In genomic region chrX:11589573-11590110, GRCh38 we compare ENCODE assay signal across 19 cellular contexts.
DNase-seq lines count a peak whose midpoint lies in the region; ATAC-seq and TF ChIP-seq lines count a peak whose summit lies in the region.
"Had no signal": no experiment of that assay in that cellular context is flagged by ENCODE, and none has a peak within 500 bp of the region (broad histone marks: within the 10 kb centered on the region; RNA-seq: fewer than 3 reads in every experiment).

No MANE protein-coding gene starts in this region.

- DNase-seq in cardiac muscle cell (ENCODE audit: low read depth in 1 of 2, low spot score in 1 of 2) = peak; percentile 5 to 62
- no peak for DNase-seq in left cardiac atrium
- DNase-seq in fibroblast of mammary gland (ENCODE audit: low read depth) = peak; percentile 42
- DNase-seq in mesothelial cell of epicardium (ENCODE audit: low spot score in 2 of 2, unreplicated experiment in 2 of 2) = no peak
- DNase-seq in AG08396 (ENCODE audit: low spot score) = no peak
- no peak for DNase-seq in mucosa of descending colon
- DNase-seq in MM.1S = no peak
- DNase-seq: Caco-2; DMS153; H9; MV-4-11; NCI-H1417 treated with DMSO at 0.1 percent for 48 hours; NCI-H1930; NCI-H69; NK-92 treated with Interleukin-12 subunit alpha and Interleukin-12 subunit beta, amount 100 ng/mL, for 24 hours; SHP77 had no signal

- TF ChIP-seq CTCF in cardiac muscle cell (IDR thresholded peaks at IDR 0.05; ENCODE audit: low read depth, low read length) = no peak
- TF ChIP-seq CTCF in fibroblast of mammary gland (conservative IDR thresholded peaks at IDR 0.05; ENCODE audit: control insufficient read depth, insufficient read depth, low read depth, low read length) = no peak
- no peak for TF ChIP-seq CTCF in mesothelial cell of epicardium (IDR thresholded peaks at IDR 0.05; ENCODE audit: unreplicated experiment)
- no peak for TF ChIP-seq CTCF in mucosa of descending colon (IDR thresholded peaks at IDR 0.05)
- no peak for TF ChIP-seq CTCF in MM.1S (IDR thresholded peaks at IDR 0.05; ENCODE audit: low read length)

- peaks cover 25% of the 10 kb centered on the region for H3K9me3 Mint-ChIP-seq in mesothelial cell of epicardium

- H3K27ac Mint-ChIP-seq in mesothelial cell of epicardium = peak overlapping the region; percentile 68
- H3K27ac Mint-ChIP-seq: H9 had no signal

- H3K4me2 ChIP-seq in MM.1S (ENCODE audit: low read depth, low read length) = no peak overlapping the region
- H3K4me2 ChIP-seq: A549 had no signal

- no peaks in the 10 kb centered on the region for H4K20me1 ChIP-seq in MM.1S (ENCODE audit: insufficient read depth, low read length)

- H3K4me1 ChIP-seq in cardiac muscle cell (ENCODE audit: low read depth) = peaks cover 7% of the 10 kb centered on the region
- no peaks in the 10 kb centered on the region for H3K4me1 ChIP-seq in mucosa of descending colon (ENCODE audit: low read depth)
- peaks cover 9% of the 10 kb centered on the region; the same call in 1 of the 2 replicates for H3K4me1 ChIP-seq in MM.1S (ENCODE audit: low read length)
- H3K4me1 ChIP-seq: A549, Caco-2 had no signal

- no peaks in the 10 kb centered on the region for H3K4me1 Mint-ChIP-seq in mesothelial cell of epicardium

- H3K27ac ChIP-seq in cardiac muscle cell (peak overlapping the region; percentile 88), MM.1S (ENCODE audit: low read length) (no peak overlapping the region)
- H3K27ac ChIP-seq: A549 had no signal

- no peak overlapping the region for H2AFZ ChIP-seq in MM.1S (ENCODE audit: low read length)

- H3K36me3 Mint-ChIP-seq in mesothelial cell of epicardium = no peaks in the 10 kb centered on the region
- H3K36me3 Mint-ChIP-seq: CD14-positive monocyte had no signal

- intact Hi-C loops in left cardiac atrium (cut with DNase I) (no loop called here), mucosa of descending colon (cut with DNase I, micrococcal nuclease) (no loop called here)

- H3K27me3 ChIP-seq in cardiac muscle cell = no peaks in the 10 kb centered on the region
- no peaks in the 10 kb centered on the region for H3K27me3 ChIP-seq in MM.1S (replicated peaks; ENCODE audit: insufficient read depth, low read length)

- H3K4me3 Mint-ChIP-seq in mesothelial cell of epicardium = no peak overlapping the region
- H3K4me3 Mint-ChIP-seq: CD14-positive monocyte, H9 had no signal

- ATAC-seq in left cardiac atrium = no peak
- ATAC-seq in mucosa of descending colon = no peak
- no peak for ATAC-seq in GM18867 (IDR thresholded peaks at IDR 0.05; ENCODE audit: unreplicated experiment)
- ATAC-seq: A549 had no signal

- H3K36me3 ChIP-seq in cardiac muscle cell (no peaks in the 10 kb centered on the region), mucosa of descending colon (ENCODE audit: low read depth) (no peaks in the 10 kb centered on the region), MM.1S (replicated peaks; ENCODE audit: insufficient read depth, low read length) (no peaks in the 10 kb centered on the region)

- H3K79me2 ChIP-seq in MM.1S (ENCODE audit: low read length) = no peaks in the 10 kb centered on the region

- H3K9me3 ChIP-seq in cardiac muscle cell (ENCODE audit: low read depth) = no peaks in the 10 kb centered on the region
- no peaks in the 10 kb centered on the region for H3K9me3 ChIP-seq in mucosa of descending colon
- no peaks in the 10 kb centered on the region for H3K9me3 ChIP-seq in MM.1S (replicated peaks; ENCODE audit: insufficient read depth, low read length)
- H3K9me3 ChIP-seq: A549, Caco-2 had no signal

- peak overlapping the region; percentile 8 for H3K4me3 ChIP-seq in cardiac muscle cell
- no peak overlapping the region for H3K4me3 ChIP-seq in fibroblast of mammary gland (ENCODE audit: control insufficient read depth, low read depth, low read length)
- no peak overlapping the region for H3K4me3 ChIP-seq in mucosa of descending colon
- no peak overlapping the region for H3K4me3 ChIP-seq in MM.1S (ENCODE audit: low read length)
- H3K4me3 ChIP-seq: A549 had no signal

- no peaks in the 10 kb centered on the region for H3K9me2 ChIP-seq in MM.1S (replicated peaks; ENCODE audit: insufficient read depth, low read length)

- no peak overlapping the region for H3K9ac ChIP-seq in MM.1S (ENCODE audit: low read length)

- 0 out of 2 replicates have a peak, but pooled peaks cover 2% of the 10 kb centered on the region for H3F3A ChIP-seq in MM.1S (ENCODE audit: insufficient read depth, low read length)

- H3K27me3 Mint-ChIP-seq in mesothelial cell of epicardium (ENCODE audit: low read depth) = no peaks in the 10 kb centered on the region

Comparison
In these comparisons a context has a peak if more than half of its experiments do, and no peak if none do; other contexts are left out.
1. DNase-seq: peak in cardiac muscle cell (2 of 2) and fibroblast of mammary gland (single experiment); none in left cardiac atrium (single experiment), mesothelial cell of epicardium (0 of 2), AG08396 (single experiment), mucosa of descending colon (0 of 3) and MM.1S (single experiment).